In the genomic region with DNA sequence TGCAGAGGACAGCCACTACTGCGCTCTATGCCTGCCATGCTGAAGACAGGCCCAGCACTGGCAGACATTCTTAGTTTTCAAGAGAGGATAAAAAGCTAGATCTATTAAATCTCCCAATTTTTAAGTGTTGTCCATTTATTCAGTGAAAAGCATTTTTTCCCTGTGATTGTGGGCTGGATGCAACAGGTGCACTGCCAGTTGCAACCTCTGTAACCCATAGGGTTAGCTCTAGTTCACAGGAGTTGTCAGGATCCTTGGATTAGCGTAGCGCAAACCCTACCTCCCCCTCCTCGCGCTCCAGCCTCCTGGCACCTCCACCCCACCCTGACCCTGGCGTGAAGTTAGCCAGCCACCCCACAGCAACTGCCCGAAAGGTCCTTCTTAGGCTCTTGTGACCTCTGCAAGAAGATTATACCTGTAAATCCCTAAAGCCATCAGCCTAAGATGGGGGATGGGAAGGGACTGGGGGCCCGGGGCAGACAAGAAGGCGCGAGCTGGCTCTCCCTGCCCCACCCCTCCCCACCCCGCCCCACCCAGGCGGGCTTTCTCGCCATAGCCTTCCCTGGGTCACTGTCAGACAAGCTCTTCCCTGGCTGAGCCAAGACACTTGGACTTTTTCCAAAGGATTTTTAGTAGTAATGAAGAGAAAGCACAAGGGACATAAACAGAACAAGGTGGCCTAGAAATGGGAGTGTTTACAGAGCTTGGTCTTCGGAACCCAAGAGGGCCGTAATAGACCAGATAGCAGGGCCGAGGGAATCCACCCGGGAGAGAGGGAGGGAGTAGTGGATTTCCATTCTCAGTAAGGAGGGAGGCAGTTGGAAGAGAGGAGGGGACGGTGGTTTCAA, we compare ENCODE assay signal across 8 cellular contexts. TPM values are rescaled to one million over a fixed set of nuclear protein-coding genes. Genes with fewer than 3 reads are reported as not detected.
DNase-seq lines count a peak whose midpoint lies in the region; ATAC-seq and TF ChIP-seq lines count a peak whose summit lies in the region.

No MANE protein-coding gene starts in this region.

- TF ChIP-seq CTCF in heart left ventricle (IDR thresholded peaks at IDR 0.05), result no peak

- H3K4me1 Mint-ChIP-seq in activated CD4-positive, alpha-beta memory T cell treated with anti-CD3 and anti-CD28 coated beads for 36 hours (ENCODE audit: low read depth), result peaks cover 12% of the 10 kb centered on the region

- CTCF ChIA-PET in activated CD4-positive, alpha-beta memory T cell treated with anti-CD3 and anti-CD28 coated beads for 36 hours (lab: Charles Lee), result interaction anchor here (0.9 to 5.5 kb wide), 7 partner anchors 9 to 125 kb away, joined by 3 to 44 read pairs (median 7); a partner anchor contains a TSS

- H3K4me3 Mint-ChIP-seq in activated CD4-positive, alpha-beta memory T cell treated with anti-CD3 and anti-CD28 coated beads for 36 hours, result peak overlapping the region; percentile 62

- ATAC-seq in heart left ventricle, result peak; percentile 36 to 68 (median 46)
- ATAC-seq in GM18502 (IDR thresholded peaks at IDR 0.05; ENCODE audit: poor library complexity, unreplicated experiment), result no peak
- ATAC-seq in GM21737 (IDR thresholded peaks at IDR 0.05; ENCODE audit: unreplicated experiment), result no peak
- no peak for ATAC-seq in GM21825 (IDR thresholded peaks at IDR 0.05; ENCODE audit: unreplicated experiment)

- peak overlapping the region in 11 of 12 donors; percentile 74 to 87 (median 83) for H3K27ac ChIP-seq in heart left ventricle

- DNase-seq in H7 (peak; percentile 67), heart left ventricle (no peak), putamen (ENCODE audit: low spot score) (peak; percentile 23), dedifferentiated amniotic fluid mesenchymal stem cell (ENCODE audit: extremely low spot score) (no peak)
- no peak for DNase-seq in activated CD4-positive, alpha-beta memory T cell treated with anti-CD3 and anti-CD28 coated beads for 36 hours

- peaks cover 50% of the 10 kb centered on the region for H3K27me3 ChIP-seq in H7 (ENCODE audit: control insufficient read depth, insufficient read depth, low read length)
- peaks cover 0 to 58% (median 0%) of the 10 kb centered on the region in 9 donors for H3K27me3 ChIP-seq in heart left ventricle

- H3K4me3 ChIP-seq in H7 (ENCODE audit: insufficient read depth, low read depth, low read length) (peak overlapping the region; percentile 52; the same call in 1 of the 2 replicates), heart left ventricle (peak overlapping the region; percentile 60 to 90 (median 72))

- intact Hi-C loops in activated CD4-positive, alpha-beta memory T cell treated with anti-CD3 and anti-CD28 coated beads for 36 hours (cut with micrococcal nuclease), result no loop called here
- intact Hi-C loops in heart left ventricle (cut with DNase I), result no loop called here

- POLR2A ChIA-PET in activated CD4-positive, alpha-beta memory T cell treated with anti-CD3 and anti-CD28 coated beads for 36 hours (lab: Charles Lee), result no interaction called here

- peaks cover 0 to 16% (median 7%) of the 10 kb centered on the region in 12 donors for H3K4me1 ChIP-seq in heart left ventricle

- no peaks in the 10 kb centered on the region for H3K36me3 Mint-ChIP-seq in activated CD4-positive, alpha-beta memory T cell treated with anti-CD3 and anti-CD28 coated beads for 36 hours

- H3K9me3 Mint-ChIP-seq in activated CD4-positive, alpha-beta memory T cell treated with anti-CD3 and anti-CD28 coated beads for 36 hours, result no peaks in the 10 kb centered on the region

- H3K36me3 ChIP-seq in H7 (replicated peaks; ENCODE audit: control insufficient read depth, insufficient read depth, low read length), result no peaks in the 10 kb centered on the region
- H3K36me3 ChIP-seq in heart left ventricle, result no peaks in the 10 kb centered on the region

- 28 to 34% (median 32%) methylated on average over 18 of the region's 18 CpGs for WGBS in heart left ventricle, 4 donors

- no peak overlapping the region for H3K27ac Mint-ChIP-seq in activated CD4-positive, alpha-beta memory T cell treated with anti-CD3 and anti-CD28 coated beads for 36 hours

- H3K9me3 ChIP-seq in heart left ventricle, result no peaks in the 10 kb centered on the region

- H3K27me3 Mint-ChIP-seq in activated CD4-positive, alpha-beta memory T cell treated with anti-CD3 and anti-CD28 coated beads for 36 hours, result peaks cover 22% of the 10 kb centered on the region

- no peak for TF ChIP-seq POLR2A in heart left ventricle (IDR thresholded peaks at IDR 0.05)

RNA-seq across cellular contexts. Expression of a gene that starts 31.0 kb away (rescaled TPM):
- 463 and 672 TPM in 2 replicates for total RNA-seq in H7 (2014; rRNA removed; shearing (Covaris generic))
- 100 to 1,000 TPM; 309 to 319 TPM for total RNA-seq in activated CD4-positive, alpha-beta memory T cell treated with anti-CD3 and anti-CD28 coated beads for 36 hours
- 100 to 1,000 TPM; 134 to 181 (median 147) TPM for total RNA-seq in heart left ventricle
- 100 to 1,000 TPM; 103 to 434 TPM for polyA plus RNA-seq in heart left ventricle

RNA-seq across cellular contexts. Expression of a gene that starts 52.9 kb away (rescaled TPM):
- total RNA-seq in H7 (2014; rRNA removed; shearing (Covaris generic)), result 0.14 TPM in 1 of 2 replicates, not detected in the other
- not detected for total RNA-seq in activated CD4-positive, alpha-beta memory T cell treated with anti-CD3 and anti-CD28 coated beads for 36 hours
- not detected for total RNA-seq in heart left ventricle
- polyA plus RNA-seq in heart left ventricle, result not detected

Comparison
In these comparisons a context has a peak if more than half of its experiments do, and no peak if none do; other contexts are left out.
1. DNase-seq: peak in H7 (single experiment) and putamen (single experiment); none in activated CD4-positive, alpha-beta memory T cell treated with anti-CD3 and anti-CD28 coated beads for 36 hours (single experiment), heart left ventricle (0 of 5) and dedifferentiated amniotic fluid mesenchymal stem cell (single experiment).
2. ATAC-seq: peak in heart left ventricle (4 of 4); none in GM18502 (single experiment), GM21737 (single experiment) and GM21825 (single experiment).